ENCODE assay signal across 29 cellular contexts in the genomic region with DNA sequence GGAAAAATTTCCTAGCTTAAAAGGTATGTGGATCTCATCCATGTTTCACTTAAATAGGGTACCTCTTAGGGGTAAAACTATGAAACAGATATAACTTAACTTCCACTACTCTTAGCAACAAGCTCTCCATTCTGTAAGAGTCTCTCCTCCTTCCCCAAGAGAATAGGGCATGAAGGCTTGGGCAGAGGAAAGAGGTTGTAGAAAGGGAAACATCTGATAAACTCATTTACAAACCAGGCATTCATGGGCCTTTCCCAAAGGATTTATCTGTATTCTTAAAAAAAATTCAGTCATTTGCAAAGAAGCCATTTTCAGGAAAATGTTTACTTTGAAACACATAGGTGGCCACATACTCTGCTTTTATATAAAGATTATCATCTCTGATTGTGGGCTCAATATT.
"Had no signal": no experiment of that assay in that cellular context is flagged by ENCODE, and none has a peak within 500 bp of the region (broad histone marks: within the 10 kb centered on the region; RNA-seq: fewer than 3 reads in every experiment).

No MANE protein-coding gene starts in this region.

- H3K9me3 Mint-ChIP-seq: activated CD4-positive, alpha-beta T cell treated with anti-CD3 and anti-CD28 coated beads, Interleukin-2, amount 10 ng/mL, durations not matched to agents 7 days and 5 days; activated CD8-positive, alpha-beta T cell treated with anti-CD3 and anti-CD28 coated beads for 36 hours; activated T-helper 17 cell treated with anti-CD3 and anti-CD28 coated beads, Interleukin-2, amount 50 U/mL, for 72 hours; natural killer cell treated with Interleukin-12 subunit alpha and Interleukin-12 subunit beta and Interleukin-15 and Interleukin-18, amount 100 ng/mL, for 72 hours; stimulated activated naive B cell treated with anti-CD40 and anti-IgM and Interleukin-4, amounts not matched to agents 10 μg/mL and 1 μg/mL and 100 μg/mL, for 72 hours; T-helper 2 cell treated with Interferon-gamma antibody and Interleukin-4, amounts not matched to agents 5 μg/mL and 100 μg/mL, for 36 hours; type B pancreatic cell had no signal

- H3K4me3 ChIP-seq: adrenal gland, breast epithelium, colonic mucosa, dorsolateral prefrontal cortex, esophagus squamous epithelium, gastrocnemius medialis, thoracic aorta, vagina had no signal

- H3K4me3 Mint-ChIP-seq: activated CD4-positive, alpha-beta T cell treated with anti-CD3 and anti-CD28 coated beads, Interleukin-2, amount 10 ng/mL, durations not matched to agents 7 days and 5 days; activated CD8-positive, alpha-beta T cell treated with anti-CD3 and anti-CD28 coated beads for 36 hours; activated naive CD8-positive, alpha-beta T cell; activated T-helper 17 cell treated with anti-CD3 and anti-CD28 coated beads, Interleukin-2, amount 50 U/mL, for 72 hours; effector memory CD8-positive, alpha-beta T cell; natural killer cell treated with Interleukin-12 subunit alpha and Interleukin-12 subunit beta and Interleukin-15 and Interleukin-18, amount 100 ng/mL, for 72 hours; stimulated activated naive B cell treated with anti-CD40 and anti-IgM and Interleukin-4, amounts not matched to agents 10 μg/mL and 1 μg/mL and 100 μg/mL, for 72 hours; T-helper 2 cell treated with Interferon-gamma antibody and Interleukin-4, amounts not matched to agents 5 μg/mL and 100 μg/mL, for 36 hours; type B pancreatic cell had no signal

- H3K27me3 ChIP-seq: adrenal gland, breast epithelium, colonic mucosa, dorsolateral prefrontal cortex, esophagus squamous epithelium, gastrocnemius medialis, vagina had no signal

- H3K27ac ChIP-seq: adrenal gland, colonic mucosa, dorsolateral prefrontal cortex, gastrocnemius medialis, thoracic aorta, vagina, VCaP had no signal

- H3K27ac Mint-ChIP-seq: activated CD4-positive, alpha-beta T cell treated with anti-CD3 and anti-CD28 coated beads, Interleukin-2, amount 10 ng/mL, durations not matched to agents 7 days and 5 days; activated CD8-positive, alpha-beta T cell treated with anti-CD3 and anti-CD28 coated beads for 36 hours; activated naive CD8-positive, alpha-beta T cell; activated T-helper 17 cell treated with anti-CD3 and anti-CD28 coated beads, Interleukin-2, amount 50 U/mL, for 72 hours; effector memory CD8-positive, alpha-beta T cell; natural killer cell treated with Interleukin-12 subunit alpha and Interleukin-12 subunit beta and Interleukin-15 and Interleukin-18, amount 100 ng/mL, for 72 hours; stimulated activated naive B cell treated with anti-CD40 and anti-IgM and Interleukin-4, amounts not matched to agents 10 μg/mL and 1 μg/mL and 100 μg/mL, for 72 hours; T-helper 2 cell treated with Interferon-gamma antibody and Interleukin-4, amounts not matched to agents 5 μg/mL and 100 μg/mL, for 36 hours; type B pancreatic cell had no signal

- DNase-seq: activated CD4-positive, alpha-beta T cell treated with anti-CD3 and anti-CD28 coated beads, Interleukin-2, amount 10 ng/mL, durations not matched to agents 7 days and 5 days; activated CD4-positive, CD25-positive, alpha-beta regulatory T cell treated with anti-CD3 and anti-CD28 coated beads, Interleukin-2, amount 50 U/mL, for 72 hours; activated CD8-positive, alpha-beta T cell treated with anti-CD3 and anti-CD28 coated beads for 36 hours; adrenal gland; colonic mucosa; dorsolateral prefrontal cortex; effector memory CD8-positive, alpha-beta T cell; esophagus squamous epithelium; gastrocnemius medialis; head of caudate nucleus; hypothalamus; left ventricle myocardium superior; mammary epithelial cell; nucleus accumbens; small intestine; stimulated activated CD4-positive, alpha-beta T cell treated with anti-CD3 and anti-CD28 coated beads, Interleukin-2, amount 100 ng/mL, for 24 hours; stimulated activated naive B cell treated with anti-CD40 and anti-IgM and Interleukin-4, amounts not matched to agents 10 μg/mL and 1 μg/mL and 100 μg/mL, for 72 hours had no signal

- H3K36me3 ChIP-seq: adrenal gland, breast epithelium, colonic mucosa, esophagus squamous epithelium, gastrocnemius medialis, thoracic aorta, vagina had no signal

- H3K36me3 Mint-ChIP-seq: activated naive CD8-positive, alpha-beta T cell; natural killer cell treated with Interleukin-12 subunit alpha and Interleukin-12 subunit beta and Interleukin-15 and Interleukin-18, amount 100 ng/mL, for 72 hours; stimulated activated naive B cell treated with anti-CD40 and anti-IgM and Interleukin-4, amounts not matched to agents 10 μg/mL and 1 μg/mL and 100 μg/mL, for 72 hours had no signal

- FAIRE-seq: astrocyte, islet of Langerhans, small intestine had no signal

- H3K4me1 ChIP-seq: adrenal gland, colonic mucosa, gastrocnemius medialis, vagina had no signal

- H3K4me1 Mint-ChIP-seq: activated CD4-positive, alpha-beta T cell treated with anti-CD3 and anti-CD28 coated beads, Interleukin-2, amount 10 ng/mL, durations not matched to agents 7 days and 5 days; activated T-helper 17 cell treated with anti-CD3 and anti-CD28 coated beads, Interleukin-2, amount 50 U/mL, for 72 hours; stimulated activated naive B cell treated with anti-CD40 and anti-IgM and Interleukin-4, amounts not matched to agents 10 μg/mL and 1 μg/mL and 100 μg/mL, for 72 hours had no signal

- H3K9me3 ChIP-seq: adrenal gland, breast epithelium, colonic mucosa, esophagus squamous epithelium, gastrocnemius medialis, thoracic aorta, vagina had no signal

- ATAC-seq: activated CD8-positive, alpha-beta T cell treated with anti-CD3 and anti-CD28 coated beads for 36 hours; activated T-helper 17 cell treated with anti-CD3 and anti-CD28 coated beads, Interleukin-2, amount 50 U/mL, for 72 hours; effector memory CD8-positive, alpha-beta T cell; gastrocnemius medialis; natural killer cell treated with Interleukin-12 subunit alpha and Interleukin-12 subunit beta and Interleukin-15 and Interleukin-18, amount 100 ng/mL, for 72 hours; sciatic nerve; stimulated activated naive B cell treated with anti-CD40 and anti-IgM and Interleukin-4, amounts not matched to agents 10 μg/mL and 1 μg/mL and 100 μg/mL, for 72 hours had no signal

- H3K27me3 Mint-ChIP-seq: activated CD4-positive, alpha-beta T cell treated with anti-CD3 and anti-CD28 coated beads, Interleukin-2, amount 10 ng/mL, durations not matched to agents 7 days and 5 days; activated CD8-positive, alpha-beta T cell treated with anti-CD3 and anti-CD28 coated beads for 36 hours; activated naive CD8-positive, alpha-beta T cell; activated T-helper 17 cell treated with anti-CD3 and anti-CD28 coated beads, Interleukin-2, amount 50 U/mL, for 72 hours; effector memory CD8-positive, alpha-beta T cell; natural killer cell treated with Interleukin-12 subunit alpha and Interleukin-12 subunit beta and Interleukin-15 and Interleukin-18, amount 100 ng/mL, for 72 hours; stimulated activated naive B cell treated with anti-CD40 and anti-IgM and Interleukin-4, amounts not matched to agents 10 μg/mL and 1 μg/mL and 100 μg/mL, for 72 hours; type B pancreatic cell had no signal
